ENCODE assay signal across 1 cellular context in genomic region chr9:96429710-96430109, GRCh38.
A peak's percentile ranks its signal among the peaks of the same experiment; 100 is the strongest.
TF ChIP-seq lines count a peak whose summit lies in the region.

No MANE protein-coding gene starts in this region.

TF ChIP-seq in HepG2, 621 proteins besides CTCF, POLR2A, EP300 and RAD21 (continued from another document and continues in another):
- TF ChIP-seq ZGPAT (CRISPR knock-in tag; IDR thresholded peaks at IDR 0.05), result 0 out of 2 replicates have a peak, but pooled peaks have one; percentile 35
- TF ChIP-seq, protein P1, sequence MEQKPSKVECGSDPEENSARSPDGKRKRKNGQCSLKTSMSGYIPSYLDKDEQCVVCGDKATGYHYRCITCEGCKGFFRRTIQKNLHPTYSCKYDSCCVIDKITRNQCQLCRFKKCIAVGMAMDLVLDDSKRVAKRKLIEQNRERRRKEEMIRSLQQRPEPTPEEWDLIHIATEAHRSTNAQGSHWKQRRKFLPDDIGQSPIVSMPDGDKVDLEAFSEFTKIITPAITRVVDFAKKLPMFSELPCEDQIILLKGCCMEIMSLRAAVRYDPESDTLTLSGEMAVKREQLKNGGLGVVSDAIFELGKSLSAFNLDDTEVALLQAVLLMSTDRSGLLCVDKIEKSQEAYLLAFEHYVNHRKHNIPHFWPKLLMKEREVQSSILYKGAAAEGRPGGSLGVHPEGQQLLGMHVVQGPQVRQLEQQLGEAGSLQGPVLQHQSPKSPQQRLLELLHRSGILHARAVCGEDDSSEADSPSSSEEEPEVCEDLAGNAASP (CRISPR knock-in tag; IDR thresholded peaks at IDR 0.05; ENCODE audit: borderline replicate concordance), result no peak
- TF ChIP-seq ZFYVE20 (CRISPR knock-in tag; IDR thresholded peaks at IDR 0.05; ENCODE audit: borderline replicate concordance, low read depth), result no peak
- TF ChIP-seq ZNF224 (CRISPR knock-in tag; IDR thresholded peaks at IDR 0.05), result no peak
- no peak for TF ChIP-seq SOX13 (IDR thresholded peaks at IDR 0.05)
- peak in 1 of 2 experiments; percentile 91; a peak in 2 of 4 replicates for TF ChIP-seq SOX13 (CRISPR knock-in tag; conservative IDR thresholded peaks at IDR 0.05 in 1 of 2, IDR thresholded peaks at IDR 0.05 in 1 of 2)
- no peak for TF ChIP-seq HNF4G (IDR thresholded peaks at IDR 0.05; ENCODE audit: borderline replicate concordance, low read depth, low read length)
- no peak for TF ChIP-seq HNF4G (CRISPR knock-in tag; IDR thresholded peaks at IDR 0.05; ENCODE audit: borderline replicate concordance, low read depth)
- TF ChIP-seq ATF4 (CRISPR knock-in tag; IDR thresholded peaks at IDR 0.05), result peak in 1 of 2 experiments; percentile 23; a peak in 1 of 4 replicates
- no peak for TF ChIP-seq CSRNP1 (CRISPR knock-in tag; IDR thresholded peaks at IDR 0.05)
- TF ChIP-seq SMYD3 (CRISPR knock-in tag; IDR thresholded peaks at IDR 0.05), result no peak
- no peak for TF ChIP-seq ZFP1 (CRISPR knock-in tag; IDR thresholded peaks at IDR 0.05)
- TF ChIP-seq EZH2 (conservative IDR thresholded peaks at IDR 0.05; ENCODE audit: low read depth, low read length), result no peak
- no peak for TF ChIP-seq ZBTB21 (CRISPR knock-in tag; IDR thresholded peaks at IDR 0.05)
- TF ChIP-seq NFE2 (CRISPR knock-in tag; IDR thresholded peaks at IDR 0.05), result no peak
- TF ChIP-seq JUND (CRISPR knock-in tag; IDR thresholded peaks at IDR 0.05), result no peak
- no peak for TF ChIP-seq MXI1 (IDR thresholded peaks at IDR 0.05; ENCODE audit: borderline replicate concordance, low read depth, low read length)
- no peak for TF ChIP-seq CREBL2 (CRISPR knock-in tag; IDR thresholded peaks at IDR 0.05; ENCODE audit: borderline replicate concordance)
- TF ChIP-seq, protein P2, sequence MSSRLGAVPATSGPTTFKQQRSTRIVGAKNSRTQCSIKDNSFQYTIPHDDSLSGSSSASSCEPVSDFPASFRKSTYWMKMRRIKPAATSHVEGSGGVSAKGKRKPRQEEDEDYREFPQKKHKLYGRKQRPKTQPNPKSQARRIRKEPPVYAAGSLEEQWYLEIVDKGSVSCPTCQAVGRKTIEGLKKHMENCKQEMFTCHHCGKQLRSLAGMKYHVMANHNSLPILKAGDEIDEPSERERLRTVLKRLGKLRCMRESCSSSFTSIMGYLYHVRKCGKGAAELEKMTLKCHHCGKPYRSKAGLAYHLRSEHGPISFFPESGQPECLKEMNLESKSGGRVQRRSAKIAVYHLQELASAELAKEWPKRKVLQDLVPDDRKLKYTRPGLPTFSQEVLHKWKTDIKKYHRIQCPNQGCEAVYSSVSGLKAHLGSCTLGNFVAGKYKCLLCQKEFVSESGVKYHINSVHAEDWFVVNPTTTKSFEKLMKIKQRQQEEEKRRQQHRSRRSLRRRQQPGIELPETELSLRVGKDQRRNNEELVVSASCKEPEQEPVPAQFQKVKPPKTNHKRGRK (CRISPR knock-in tag; IDR thresholded peaks at IDR 0.05), result no peak
- TF ChIP-seq KLF11 (CRISPR knock-in tag; IDR thresholded peaks at IDR 0.05), result no peak
- no peak for TF ChIP-seq ZNF546 (CRISPR knock-in tag; conservative IDR thresholded peaks at IDR 0.05)
- no peak for TF ChIP-seq CBX5 (CRISPR knock-in tag; IDR thresholded peaks at IDR 0.05; ENCODE audit: borderline replicate concordance)
- peak; percentile 22; the same call in 1 of the 2 replicates for TF ChIP-seq RXRB (CRISPR knock-in tag; IDR thresholded peaks at IDR 0.05; ENCODE audit: borderline replicate concordance)
- TF ChIP-seq U2AF1 (optimal IDR thresholded peaks at IDR 0.05; ENCODE audit: low read depth, low read length), result no peak
- no peak for TF ChIP-seq GPBP1L1 (CRISPR knock-in tag; IDR thresholded peaks at IDR 0.05)
- TF ChIP-seq POLR2AphosphoS5 (IDR thresholded peaks at IDR 0.05; ENCODE audit: low read depth, low read length), result no peak
- peak; percentile 60 for TF ChIP-seq SAP130 (CRISPR knock-in tag; IDR thresholded peaks at IDR 0.05; ENCODE audit: low read depth)
- TF ChIP-seq HMG20B (CRISPR knock-in tag; conservative IDR thresholded peaks at IDR 0.05), result no peak
- peak; percentile 96 for TF ChIP-seq SOX5 (CRISPR knock-in tag; IDR thresholded peaks at IDR 0.05; ENCODE audit: borderline replicate concordance)
- no peak for TF ChIP-seq MNT (IDR thresholded peaks at IDR 0.05)
- no peak for TF ChIP-seq ZSCAN21 (CRISPR knock-in tag; IDR thresholded peaks at IDR 0.05; ENCODE audit: borderline replicate concordance)
- TF ChIP-seq ZKSCAN8 (CRISPR knock-in tag; IDR thresholded peaks at IDR 0.05; ENCODE audit: borderline replicate concordance), result 0 out of 2 replicates have a peak, but pooled peaks have one; percentile 36
- no peak for TF ChIP-seq SAFB2 (CRISPR knock-in tag; IDR thresholded peaks at IDR 0.05; ENCODE audit: borderline replicate concordance, low read depth)
- no peak for TF ChIP-seq NFRKB (IDR thresholded peaks at IDR 0.05)
- TF ChIP-seq WIZ (CRISPR knock-in tag; IDR thresholded peaks at IDR 0.05), result no peak
- TF ChIP-seq ZNF580 (CRISPR knock-in tag; IDR thresholded peaks at IDR 0.05; ENCODE audit: borderline replicate concordance, low read depth), result no peak
- no peak for TF ChIP-seq POGZ (CRISPR knock-in tag; IDR thresholded peaks at IDR 0.05)
- TF ChIP-seq GLMP (CRISPR knock-in tag; IDR thresholded peaks at IDR 0.05; ENCODE audit: borderline replicate concordance), result no peak
- TF ChIP-seq HDAC1 (CRISPR knock-in tag; IDR thresholded peaks at IDR 0.05), result no peak
- TF ChIP-seq KMT2B (CRISPR knock-in tag; IDR thresholded peaks at IDR 0.05), result no peak
- TF ChIP-seq, protein P3, sequence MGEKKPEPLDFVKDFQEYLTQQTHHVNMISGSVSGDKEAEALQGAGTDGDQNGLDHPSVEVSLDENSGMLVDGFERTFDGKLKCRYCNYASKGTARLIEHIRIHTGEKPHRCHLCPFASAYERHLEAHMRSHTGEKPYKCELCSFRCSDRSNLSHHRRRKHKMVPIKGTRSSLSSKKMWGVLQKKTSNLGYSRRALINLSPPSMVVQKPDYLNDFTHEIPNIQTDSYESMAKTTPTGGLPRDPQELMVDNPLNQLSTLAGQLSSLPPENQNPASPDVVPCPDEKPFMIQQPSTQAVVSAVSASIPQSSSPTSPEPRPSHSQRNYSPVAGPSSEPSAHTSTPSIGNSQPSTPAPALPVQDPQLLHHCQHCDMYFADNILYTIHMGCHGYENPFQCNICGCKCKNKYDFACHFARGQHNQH (CRISPR knock-in tag; IDR thresholded peaks at IDR 0.05), result peak; percentile 59; the same call in 1 of the 2 replicates
- TF ChIP-seq ZNF562 (CRISPR knock-in tag; IDR thresholded peaks at IDR 0.05; ENCODE audit: borderline replicate concordance), result no peak
- TF ChIP-seq, protein P4, sequence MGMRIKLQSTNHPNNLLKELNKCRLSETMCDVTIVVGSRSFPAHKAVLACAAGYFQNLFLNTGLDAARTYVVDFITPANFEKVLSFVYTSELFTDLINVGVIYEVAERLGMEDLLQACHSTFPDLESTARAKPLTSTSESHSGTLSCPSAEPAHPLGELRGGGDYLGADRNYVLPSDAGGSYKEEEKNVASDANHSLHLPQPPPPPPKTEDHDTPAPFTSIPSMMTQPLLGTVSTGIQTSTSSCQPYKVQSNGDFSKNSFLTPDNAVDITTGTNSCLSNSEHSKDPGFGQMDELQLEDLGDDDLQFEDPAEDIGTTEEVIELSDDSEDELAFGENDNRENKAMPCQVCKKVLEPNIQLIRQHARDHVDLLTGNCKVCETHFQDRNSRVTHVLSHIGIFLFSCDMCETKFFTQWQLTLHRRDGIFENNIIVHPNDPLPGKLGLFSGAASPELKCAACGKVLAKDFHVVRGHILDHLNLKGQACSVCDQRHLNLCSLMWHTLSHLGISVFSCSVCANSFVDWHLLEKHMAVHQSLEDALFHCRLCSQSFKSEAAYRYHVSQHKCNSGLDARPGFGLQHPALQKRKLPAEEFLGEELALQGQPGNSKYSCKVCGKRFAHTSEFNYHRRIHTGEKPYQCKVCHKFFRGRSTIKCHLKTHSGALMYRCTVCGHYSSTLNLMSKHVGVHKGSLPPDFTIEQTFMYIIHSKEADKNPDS (CRISPR knock-in tag; IDR thresholded peaks at IDR 0.05), result no peak
- TF ChIP-seq ZBTB8A (CRISPR knock-in tag; IDR thresholded peaks at IDR 0.05; ENCODE audit: borderline replicate concordance, low read depth), result no peak
- TF ChIP-seq ZNF160 (CRISPR knock-in tag; IDR thresholded peaks at IDR 0.05), result no peak
- no peak for TF ChIP-seq EEA1 (CRISPR knock-in tag; IDR thresholded peaks at IDR 0.05; ENCODE audit: borderline replicate concordance)
- no peak for TF ChIP-seq ZBTB1 (CRISPR knock-in tag; IDR thresholded peaks at IDR 0.05; ENCODE audit: borderline replicate concordance)
- TF ChIP-seq PBX2 (CRISPR knock-in tag; IDR thresholded peaks at IDR 0.05), result peak; percentile 28; the same call in 1 of the 2 replicates
